8 cellular contexts compared by ENCODE assay signal in the genomic region with DNA sequence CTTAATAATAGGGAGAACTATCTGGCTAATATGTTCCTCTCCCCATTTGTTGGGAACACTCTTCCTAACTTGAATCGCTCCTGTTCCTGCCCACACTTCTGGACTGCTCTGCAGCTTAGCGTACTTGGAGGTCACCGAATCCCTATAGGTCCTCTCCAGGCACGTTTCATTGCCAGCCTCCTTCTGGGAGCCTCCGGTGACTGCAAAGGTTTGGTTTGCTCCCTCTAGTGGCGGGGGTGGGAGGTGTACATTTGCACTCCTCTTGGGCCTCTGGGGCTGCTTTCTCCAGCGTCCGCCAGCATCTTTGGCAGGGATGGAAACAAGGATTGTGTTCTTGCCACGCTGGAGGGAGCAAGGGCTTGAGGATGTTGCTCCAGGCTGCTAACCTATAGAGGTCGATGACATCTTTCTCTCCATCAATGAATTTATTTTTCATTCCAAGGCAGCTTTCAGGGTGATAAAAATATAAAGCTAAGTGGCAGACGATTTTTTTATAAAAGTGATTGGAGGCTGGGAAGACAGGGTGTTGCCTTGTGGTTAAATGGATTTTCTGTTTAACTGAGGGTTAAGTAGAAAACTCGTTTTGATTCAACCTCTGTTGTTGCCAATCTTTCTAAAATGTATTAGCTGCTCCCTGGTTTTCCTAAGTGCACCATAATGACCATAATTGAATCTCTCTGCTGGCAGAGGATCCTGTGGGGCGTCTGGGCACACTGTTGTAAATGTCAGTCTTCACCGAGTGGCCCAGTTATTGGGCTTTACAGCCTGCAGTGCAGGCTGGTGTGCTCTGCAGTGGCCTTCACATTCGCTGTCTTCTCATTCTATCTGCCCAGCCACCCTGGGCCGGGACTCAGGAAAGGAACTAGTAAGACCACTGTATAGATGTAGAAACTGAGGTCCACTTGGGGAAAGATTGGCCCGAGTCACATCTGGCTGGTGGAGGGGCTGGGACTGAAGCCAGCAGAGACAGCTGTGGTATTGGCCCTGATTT. TPM values are rescaled to one million over a fixed set of nuclear protein-coding genes. Genes with fewer than 3 reads are reported as not detected.
A peak's percentile ranks its signal among the peaks of the same experiment; 100 is the strongest.
DNase-seq lines count a peak whose midpoint lies in the region; ATAC-seq and TF ChIP-seq lines count a peak whose summit lies in the region.

No MANE protein-coding gene starts in this region.

- intact Hi-C loops in colonic mucosa (cut with DNase I) = loop anchor here (5.0 kb wide), 1 partner anchor 153 kb away; no protein-coding TSS in a partner anchor

- no peaks in the 10 kb centered on the region for H3K4me1 ChIP-seq in colonic mucosa

- ATAC-seq in activated CD4-positive, CD25-positive, alpha-beta regulatory T cell treated with anti-CD3 and anti-CD28 coated beads, Interleukin-2, amount 50 U/mL, for 24 hours = peak; percentile 64 to 80
- no peak for ATAC-seq in HG02970 (IDR thresholded peaks at IDR 0.05; ENCODE audit: low FRiP score, unreplicated experiment)

- DNase-seq in NCI-H748 (lab: John Stamatoyannopoulos, UW; ENCODE audit: unreplicated experiment) (peak; percentile 34), NCI-H748 treated with DMSO at 0.1 percent for 48 hours (lab: John Stamatoyannopoulos, UW) (no peak), NCI-H146 (lab: John Stamatoyannopoulos, UW) (peak; percentile 39), colonic mucosa (peak; percentile 64), mesenteric fat pad (ENCODE audit: low spot score) (peak; percentile 88)
- peak; percentile 26 for DNase-seq in stimulated activated CD8-positive, alpha-beta memory T cell treated with anti-CD3 and anti-CD28 coated beads, Interleukin-7, amount 100 ng/mL, for 24 hours (ENCODE audit: low read depth)

- H3K9ac ChIP-seq in colonic mucosa (ENCODE audit: low read depth in 2 of 2, low read length in 2 of 2) = no peak overlapping the region

- H3K36me3 ChIP-seq in colonic mucosa = no peaks in the 10 kb centered on the region

- no peak overlapping the region for H3K4me3 ChIP-seq in colonic mucosa

- no peak overlapping the region for H3K27ac ChIP-seq in colonic mucosa

- peak; percentile 73 for TF ChIP-seq CTCF in colonic mucosa (IDR thresholded peaks at IDR 0.05)

- H3K27me3 ChIP-seq in colonic mucosa = no peaks in the 10 kb centered on the region

- H3K9me3 ChIP-seq in colonic mucosa = no peaks in the 10 kb centered on the region

RNA-seq across cellular contexts. Expression of a gene that starts 48.9 kb away (rescaled TPM):
- 10 to 100 TPM in 1 of 2 donors, 1 to 10 TPM in 1; 3.4 to 13.4 TPM for total RNA-seq in colonic mucosa
- total RNA-seq in mesenteric fat pad = 14.2 TPM
